8 cellular contexts compared by ENCODE assay signal in the genomic region with DNA sequence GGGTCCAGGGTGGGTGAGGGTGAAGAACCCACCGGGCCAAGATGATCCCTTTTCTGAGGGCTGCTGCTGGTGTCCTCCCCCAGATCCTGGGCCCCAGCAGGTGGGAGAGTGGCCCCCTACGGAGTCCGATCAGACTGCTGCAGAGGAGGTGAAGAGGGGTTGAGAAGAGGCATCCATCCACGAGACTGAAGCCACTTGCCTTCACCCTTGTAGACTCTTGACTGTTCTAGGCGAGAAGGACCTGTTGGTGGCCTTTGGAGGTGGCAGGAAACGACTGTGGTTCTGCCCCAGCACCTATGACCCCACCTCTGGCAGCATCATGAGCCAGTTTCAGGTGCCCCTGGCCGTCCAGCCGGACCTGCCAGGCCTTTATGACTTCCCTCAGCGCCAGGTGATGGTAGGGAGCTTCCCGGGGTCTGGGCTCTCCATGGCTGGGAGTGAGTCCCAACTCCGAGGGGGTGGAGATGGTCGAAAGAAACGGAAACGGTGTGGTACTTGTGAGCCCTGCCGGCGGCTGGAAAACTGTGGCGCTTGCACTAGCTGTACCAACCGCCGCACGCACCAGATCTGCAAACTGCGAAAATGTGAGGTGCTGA. TPM values are rescaled to one million over a fixed set of nuclear protein-coding genes. Genes with fewer than 3 reads are reported as not detected.
DNase-seq lines count a peak whose midpoint lies in the region; ATAC-seq, FAIRE-seq and TF ChIP-seq lines count a peak whose summit lies in the region.

No MANE protein-coding gene starts in this region.

- peak overlapping the region; percentile 84 for H3K4me3 Mint-ChIP-seq in CD4-positive, alpha-beta T cell
- H3K4me3 Mint-ChIP-seq in nephron progenitor cell, result peak overlapping the region; percentile 86

- DNase-seq in CD4-positive, alpha-beta T cell, result peak in 3 of 10 experiments; percentile 21 to 50 (median 31)
- DNase-seq in cardiac fibroblast (ENCODE audit: low read depth in 2 of 2) (no peak), nephron progenitor cell (no peak), GM10248 (ENCODE audit: extremely low spot score) (no peak), NCI-H2171 treated with DMSO at 0.1 percent for 48 hours (lab: John Stamatoyannopoulos, UW) (no peak), frontal cortex (ENCODE audit: low spot score in 2 of 2) (no peak)

- H3K9me3 Mint-ChIP-seq in CD4-positive, alpha-beta T cell, result peaks cover 3% of the 10 kb centered on the region
- no peaks in the 10 kb centered on the region for H3K9me3 Mint-ChIP-seq in nephron progenitor cell

- H3K27ac ChIP-seq in CD4-positive, alpha-beta T cell (ENCODE audit: low read depth, low read length), result peak overlapping the region; percentile 64
- H3K27ac ChIP-seq in OCI-LY1 (ENCODE audit: low read depth, low read length, poor library complexity, severe bottlenecking), result peak overlapping the region; percentile 21

- no peaks in the 10 kb centered on the region for H4K20me1 ChIP-seq in OCI-LY1 (ENCODE audit: insufficient read depth, low read length)

- POLR2A ChIA-PET in CD4-positive, alpha-beta T cell (lab: Charles Lee), result interaction anchor here (1.0 to 4.4 kb wide), 15 partner anchors 9 to 158 kb away, joined by 3 to 36 read pairs (median 6); a partner anchor contains a TSS
- POLR2A ChIA-PET in GM10248 (lab: Yijun Ruan, JAX), result interaction anchor here (0.6 to 1.4 kb wide), 2 partner anchors 8 to 14 kb away, joined by 3 to 4 read pairs; no protein-coding TSS in a partner anchor

- peaks cover 30% of the 10 kb centered on the region for H3K36me3 Mint-ChIP-seq in CD4-positive, alpha-beta T cell (ENCODE audit: low read depth)
- H3K36me3 Mint-ChIP-seq in nephron progenitor cell (ENCODE audit: low read depth), result peaks cover 31% of the 10 kb centered on the region

- intact Hi-C loops in CD4-positive, alpha-beta T cell (cut with DNase I, micrococcal nuclease), result loop anchor here (1.0 to 10.0 kb wide), 8 partner anchors 12 to 161 kb away; a partner anchor contains a TSS

- peaks cover 57% of the 10 kb centered on the region for H3K4me1 ChIP-seq in OCI-LY1 (ENCODE audit: insufficient read depth, low read length, severe bottlenecking)

- H3K9me3 ChIP-seq in CD4-positive, alpha-beta T cell (ENCODE audit: control insufficient read depth, low read length), result no peaks in the 10 kb centered on the region
- H3K9me3 ChIP-seq in OCI-LY1 (ENCODE audit: low read length), result no peaks in the 10 kb centered on the region

- H3K27me3 Mint-ChIP-seq in CD4-positive, alpha-beta T cell, result no peaks in the 10 kb centered on the region
- peaks cover 21% of the 10 kb centered on the region for H3K27me3 Mint-ChIP-seq in nephron progenitor cell (ENCODE audit: low read depth, poor library complexity)

- peaks cover 6% of the 10 kb centered on the region for H3F3A ChIP-seq in OCI-LY1 (ENCODE audit: insufficient read depth, low read length)

- H3K4me2 ChIP-seq in OCI-LY1 (ENCODE audit: low read length), result peak overlapping the region; percentile 80

- H2AFZ ChIP-seq in OCI-LY1 (ENCODE audit: low read length), result no peak overlapping the region

- no peaks in the 10 kb centered on the region for H3K9me2 ChIP-seq in OCI-LY1 (ENCODE audit: low read depth, low read length)

- H3K9ac ChIP-seq in OCI-LY1 (ENCODE audit: low read length), result peak overlapping the region; percentile 68

- no peaks in the 10 kb centered on the region for H3K27me3 ChIP-seq in CD4-positive, alpha-beta T cell (ENCODE audit: control insufficient read depth, insufficient read depth, low read length)
- no peaks in the 10 kb centered on the region for H3K27me3 ChIP-seq in OCI-LY1 (ENCODE audit: insufficient read depth, low read length)

- H3K79me2 ChIP-seq in OCI-LY1 (ENCODE audit: insufficient read depth, low read length), result no peaks in the 10 kb centered on the region

- H3K4me3 ChIP-seq in OCI-LY1 (ENCODE audit: low read depth, low read length, poor library complexity, severe bottlenecking) (peak overlapping the region; percentile 67), cardiac fibroblast (replicated peaks in 1 of 2; ENCODE audit: low read depth in 2 of 2, low read length in 2 of 2) (peak overlapping the region; percentile 58 to 59)

- no peak for FAIRE-seq in frontal cortex (lab: Jason Lieb, UNC)

- peak overlapping the region; percentile 81 for H3K27ac Mint-ChIP-seq in CD4-positive, alpha-beta T cell
- no peak overlapping the region for H3K27ac Mint-ChIP-seq in nephron progenitor cell

- no peak for TF ChIP-seq CTCF in CD4-positive, alpha-beta T cell (IDR thresholded peaks at IDR 0.05)
- TF ChIP-seq CTCF in OCI-LY1 (IDR thresholded peaks at IDR 0.05; ENCODE audit: low read length) (no peak), cardiac fibroblast (IDR thresholded peaks at IDR 0.05; ENCODE audit: low read depth, low read length) (no peak), nephron progenitor cell (IDR thresholded peaks at IDR 0.05) (no peak), GM10248 (IDR thresholded peaks at IDR 0.05; ENCODE audit: control extremely low read depth, extremely low read depth, low read depth, missing control alignments) (no peak)

- ATAC-seq in CD4-positive, alpha-beta T cell (ENCODE audit: poor library complexity), result peak; percentile 13
- no peak for ATAC-seq in HG02870 (IDR thresholded peaks at IDR 0.05; ENCODE audit: unreplicated experiment)

- H3K36me3 ChIP-seq in OCI-LY1 (ENCODE audit: insufficient read depth, low read length), result peaks cover 41% of the 10 kb centered on the region

- CTCF ChIA-PET in CD4-positive, alpha-beta T cell (lab: Charles Lee), result interaction anchor here (1.2 to 2.6 kb wide), 5 partner anchors 16 to 158 kb away, joined by 3 to 13 read pairs (median 4); a partner anchor contains a TSS
- CTCF ChIA-PET in GM10248 (lab: Yijun Ruan, JAX), result interaction anchor here (1.2 to 2.8 kb wide), 7 partner anchors 10 to 162 kb away, joined by 3 to 8 read pairs (median 4); no protein-coding TSS in a partner anchor

- peaks cover 77% of the 10 kb centered on the region for H3K4me1 Mint-ChIP-seq in CD4-positive, alpha-beta T cell (ENCODE audit: low read depth)
- peaks cover 80% of the 10 kb centered on the region for H3K4me1 Mint-ChIP-seq in nephron progenitor cell

RNA-seq across cellular contexts. Expression of a gene that starts 1.5 kb away (rescaled TPM):
- 10 to 100 TPM; 22.2 to 24.1 TPM for total RNA-seq in CD4-positive, alpha-beta T cell
- 15.9 TPM for total RNA-seq in frontal cortex

RNA-seq across cellular contexts. Expression of a gene that starts 59.5 kb away (rescaled TPM):
- total RNA-seq in CD4-positive, alpha-beta T cell, result 10 to 100 TPM; 30.5 to 32.0 TPM
- total RNA-seq in frontal cortex, result 51.0 TPM
